ENCODE assay signal across 13 cellular contexts in genomic region chr7:102444961-102445673, GRCh38. TPM values are rescaled to one million over a fixed set of nuclear protein-coding genes. Genes with fewer than 3 reads are reported as not detected.
DNase-seq lines count a peak whose midpoint lies in the region; ATAC-seq and FAIRE-seq lines count a peak whose summit lies in the region.
"Had no signal": no experiment of that assay in that cellular context is flagged by ENCODE, and none has a peak within 500 bp of the region (broad histone marks: within the 10 kb centered on the region; RNA-seq: fewer than 3 reads in every experiment).

No MANE protein-coding gene starts in this region.

- intact Hi-C loops in posterior cingulate gyrus (cut with DNase I) (no loop called here), sciatic nerve (cut with DNase I) (no loop called here)

- H3K9me3 Mint-ChIP-seq in naive B cell: peaks cover 0 to 2% (median 0%) of the 10 kb centered on the region in 7 donors
- H3K9me3 Mint-ChIP-seq: brain had no signal

- peaks cover 35 to 55% (median 39%) of the 10 kb centered on the region in 3 donors for H3K4me1 Mint-ChIP-seq in naive B cell

- peaks cover 0 to 15% of the 10 kb centered on the region in 2 donors for H3K36me3 Mint-ChIP-seq in naive B cell

- FAIRE-seq in RCC 7860 (lab: Jason Lieb, UNC): no peak

- H3K4me3 Mint-ChIP-seq in naive B cell: peak overlapping the region; percentile 49 to 88 (median 74)
- H3K4me3 Mint-ChIP-seq: brain had no signal

- ATAC-seq in GM18519 (IDR thresholded peaks at IDR 0.05; ENCODE audit: low FRiP score, unreplicated experiment): peak; percentile 30
- peak; percentile 43 for ATAC-seq in GM21423 (IDR thresholded peaks at IDR 0.05; ENCODE audit: unreplicated experiment)
- ATAC-seq in HG03342 (IDR thresholded peaks at IDR 0.05; ENCODE audit: unreplicated experiment): peak; percentile 45
- ATAC-seq in naive B cell (ENCODE audit: low read depth in 2 of 2): peak; percentile 18 to 48
- ATAC-seq in sciatic nerve: no peak

- peak overlapping the region; percentile 94 to 99 (median 98) for H3K27ac Mint-ChIP-seq in naive B cell

- no peaks in the 10 kb centered on the region for H3K27me3 Mint-ChIP-seq in naive B cell
- H3K27me3 Mint-ChIP-seq: brain had no signal

- peak; percentile 56 for DNase-seq in naive B cell
- DNase-seq in posterior cingulate gyrus: no peak
- DNase-seq in sciatic nerve (ENCODE audit: low spot score): no peak
- DNase-seq in RCC 7860 (ENCODE audit: low spot score): no peak
- DNase-seq in MV-4-11 (lab: John Stamatoyannopoulos, UW): no peak
- DNase-seq: GDM1, mammary epithelial cell, NCI-H748 treated with DMSO at 0.1 percent for 48 hours, tibial artery had no signal

RNA-seq across cellular contexts. Expression of gene ORAI2, which starts 11.7 kb away (rescaled TPM):
- 100 to 1,000 TPM; 236 to 340 (median 260) TPM for polyA plus RNA-seq in naive B cell (ENCODE audit: low read depth in 6 of 6)
- total RNA-seq in sciatic nerve: 18.0 TPM

RNA-seq across cellular contexts. Expression of gene ALKBH4, which starts 19.5 kb away (rescaled TPM):
- 10 to 100 TPM; 12.4 to 23.5 (median 19.0) TPM for polyA plus RNA-seq in naive B cell (ENCODE audit: low read depth in 6 of 6)
- 8.6 TPM for total RNA-seq in sciatic nerve

RNA-seq across cellular contexts. Expression of gene LRWD1, which starts 19.7 kb away (rescaled TPM):
- polyA plus RNA-seq in naive B cell (ENCODE audit: low read depth in 6 of 6): 10 to 100 TPM in 5 of 6 donors, 1 to 10 TPM in 1; 6.9 to 22.1 (median 17.3) TPM
- total RNA-seq in sciatic nerve: 11.1 TPM

RNA-seq across cellular contexts. Expression of gene POLR2J, which starts 33.6 kb away (rescaled TPM):
- 100 to 1,000 TPM in 3 of 6 donors, 10 to 100 TPM in 3; 65.4 to 149 (median 107) TPM for polyA plus RNA-seq in naive B cell (ENCODE audit: low read depth in 6 of 6)
- total RNA-seq in sciatic nerve: 31.6 TPM

RNA-seq across cellular contexts. Expression of gene PRKRIP1, which starts 49.0 kb away (rescaled TPM):
- polyA plus RNA-seq in naive B cell (ENCODE audit: low read depth in 6 of 6): 10 to 100 TPM; 13.1 to 28.6 (median 17.4) TPM
- 29.8 TPM for total RNA-seq in sciatic nerve
